Comparison of ENCODE assay signal across 20 cellular contexts in genomic region chr4:75158451-75158850, GRCh38.
"Had no signal": no experiment of that assay in that cellular context is flagged by ENCODE, and none has a peak within 500 bp of the region (broad histone marks: within the 10 kb centered on the region; RNA-seq: fewer than 3 reads in every experiment).

No MANE protein-coding gene starts in this region.

- H3K36me3 ChIP-seq: neutrophil, pancreas, right lobe of liver, thoracic aorta, tibial nerve, upper lobe of left lung had no signal

- ATAC-seq: mucosa of descending colon; natural killer cell treated with Interleukin-12 subunit alpha and Interleukin-12 subunit beta and Interleukin-15 and Interleukin-18, amount 100 ng/mL, for 72 hours; pancreas; right lobe of liver had no signal

- H3K27me3 ChIP-seq: neutrophil, pancreas, right lobe of liver, tibial nerve, upper lobe of left lung had no signal

- H3K4me1 Mint-ChIP-seq: memory B cell; neural crest cell; stimulated activated naive B cell treated with anti-CD40 and anti-IgM and Interleukin-4, amounts not matched to agents 10 μg/mL and 1 μg/mL and 100 μg/mL, for 72 hours had no signal

- H3K4me3 Mint-ChIP-seq: memory B cell; mesothelial cell of epicardium; natural killer cell treated with Interleukin-12 subunit alpha and Interleukin-12 subunit beta and Interleukin-15 and Interleukin-18, amount 100 ng/mL, for 72 hours; neural crest cell; stimulated activated naive B cell treated with anti-CD40 and anti-IgM and Interleukin-4, amounts not matched to agents 10 μg/mL and 1 μg/mL and 100 μg/mL, for 72 hours; stimulated activated naive CD8-positive, alpha-beta T cell treated with anti-CD3 and anti-CD28 coated beads, Interleukin-15, Interleukin-2, amounts not matched to agents 100 ng/mL and 50 ng/mL, for 24 hours had no signal

- H3K27ac ChIP-seq: dorsolateral prefrontal cortex, neutrophil, pancreas, right lobe of liver, thoracic aorta, tibial nerve, upper lobe of left lung had no signal

- H3K27ac Mint-ChIP-seq: memory B cell; mesothelial cell of epicardium; natural killer cell treated with Interleukin-12 subunit alpha and Interleukin-12 subunit beta and Interleukin-15 and Interleukin-18, amount 100 ng/mL, for 72 hours; stimulated activated naive B cell treated with anti-CD40 and anti-IgM and Interleukin-4, amounts not matched to agents 10 μg/mL and 1 μg/mL and 100 μg/mL, for 72 hours; stimulated activated naive CD8-positive, alpha-beta T cell treated with anti-CD3 and anti-CD28 coated beads, Interleukin-15, Interleukin-2, amounts not matched to agents 100 ng/mL and 50 ng/mL, for 24 hours had no signal

- H3K9me3 ChIP-seq: neutrophil, pancreas, right lobe of liver, thoracic aorta had no signal

- H3K27me3 Mint-ChIP-seq: natural killer cell treated with Interleukin-12 subunit alpha and Interleukin-12 subunit beta and Interleukin-15 and Interleukin-18, amount 100 ng/mL, for 72 hours; stimulated activated naive CD8-positive, alpha-beta T cell treated with anti-CD3 and anti-CD28 coated beads, Interleukin-15, Interleukin-2, amounts not matched to agents 100 ng/mL and 50 ng/mL, for 24 hours had no signal

- H3K36me3 Mint-ChIP-seq: mesothelial cell of epicardium had no signal

- DNase-seq: dorsolateral prefrontal cortex; effector CD4-positive, alpha-beta T cell; mucosa of descending colon; naive B cell; pancreas; right lobe of liver; small intestine; stimulated activated CD4-positive, alpha-beta T cell treated with anti-CD3 and anti-CD28 coated beads, Interleukin-15, amount 100 ng/mL, for 24 hours; stimulated activated CD4-positive, alpha-beta T cell treated with anti-CD3 and anti-CD28 coated beads, Interleukin-2, amount 100 ng/mL, for 48 hours; stimulated activated naive B cell treated with anti-CD40 and anti-IgM and Interleukin-4, amounts not matched to agents 10 μg/mL and 1 μg/mL and 100 μg/mL, for 72 hours; upper lobe of left lung had no signal

- H3K4me1 ChIP-seq: pancreas, right lobe of liver, tibial nerve, upper lobe of left lung had no signal

- H3K4me3 ChIP-seq: dorsolateral prefrontal cortex, lung, mucosa of descending colon, pancreas, right lobe of liver, thoracic aorta, tibial nerve, upper lobe of left lung had no signal
